1 cellular context compared by ENCODE assay signal in the genomic region with DNA sequence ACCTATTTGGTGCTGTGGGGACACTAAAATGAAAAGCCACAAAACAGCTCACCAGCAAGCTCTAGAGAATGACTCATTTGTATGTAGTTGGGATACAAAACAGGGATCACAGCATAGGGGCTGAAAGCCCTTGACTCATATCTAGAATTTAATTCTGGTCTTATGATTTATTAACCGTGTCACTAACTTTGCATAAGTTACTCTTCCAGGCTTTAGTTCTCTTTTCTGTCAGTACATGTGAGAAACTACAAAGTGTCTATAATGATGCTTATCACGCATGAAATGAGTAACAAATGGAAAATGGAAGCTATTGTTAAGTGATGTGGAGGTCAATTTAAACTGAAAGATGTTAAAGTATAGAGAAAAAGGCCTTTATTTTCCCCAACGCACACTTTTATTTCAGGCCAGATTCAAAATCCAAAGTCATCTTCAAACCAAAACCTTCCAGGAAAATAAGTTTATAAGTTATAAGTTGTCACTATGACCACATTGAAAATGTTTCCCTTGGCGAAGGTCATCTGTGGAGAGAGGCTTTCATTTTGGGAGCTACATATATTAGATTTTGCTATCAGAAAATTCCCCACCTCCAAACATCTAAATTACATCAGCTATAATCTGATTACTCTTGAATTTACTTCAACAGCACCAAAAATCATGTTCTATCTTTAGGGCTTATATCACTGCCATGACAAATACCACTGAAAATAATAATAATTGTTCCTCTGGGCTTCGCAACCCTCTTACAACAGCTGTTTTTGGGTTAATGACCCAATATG.
TF ChIP-seq lines count a peak whose summit lies in the region.

No MANE protein-coding gene starts in this region.

TF ChIP-seq in HepG2, 621 proteins besides CTCF, POLR2A, EP300 and RAD21 (continued from another document):
- TF ChIP-seq, protein P1, sequence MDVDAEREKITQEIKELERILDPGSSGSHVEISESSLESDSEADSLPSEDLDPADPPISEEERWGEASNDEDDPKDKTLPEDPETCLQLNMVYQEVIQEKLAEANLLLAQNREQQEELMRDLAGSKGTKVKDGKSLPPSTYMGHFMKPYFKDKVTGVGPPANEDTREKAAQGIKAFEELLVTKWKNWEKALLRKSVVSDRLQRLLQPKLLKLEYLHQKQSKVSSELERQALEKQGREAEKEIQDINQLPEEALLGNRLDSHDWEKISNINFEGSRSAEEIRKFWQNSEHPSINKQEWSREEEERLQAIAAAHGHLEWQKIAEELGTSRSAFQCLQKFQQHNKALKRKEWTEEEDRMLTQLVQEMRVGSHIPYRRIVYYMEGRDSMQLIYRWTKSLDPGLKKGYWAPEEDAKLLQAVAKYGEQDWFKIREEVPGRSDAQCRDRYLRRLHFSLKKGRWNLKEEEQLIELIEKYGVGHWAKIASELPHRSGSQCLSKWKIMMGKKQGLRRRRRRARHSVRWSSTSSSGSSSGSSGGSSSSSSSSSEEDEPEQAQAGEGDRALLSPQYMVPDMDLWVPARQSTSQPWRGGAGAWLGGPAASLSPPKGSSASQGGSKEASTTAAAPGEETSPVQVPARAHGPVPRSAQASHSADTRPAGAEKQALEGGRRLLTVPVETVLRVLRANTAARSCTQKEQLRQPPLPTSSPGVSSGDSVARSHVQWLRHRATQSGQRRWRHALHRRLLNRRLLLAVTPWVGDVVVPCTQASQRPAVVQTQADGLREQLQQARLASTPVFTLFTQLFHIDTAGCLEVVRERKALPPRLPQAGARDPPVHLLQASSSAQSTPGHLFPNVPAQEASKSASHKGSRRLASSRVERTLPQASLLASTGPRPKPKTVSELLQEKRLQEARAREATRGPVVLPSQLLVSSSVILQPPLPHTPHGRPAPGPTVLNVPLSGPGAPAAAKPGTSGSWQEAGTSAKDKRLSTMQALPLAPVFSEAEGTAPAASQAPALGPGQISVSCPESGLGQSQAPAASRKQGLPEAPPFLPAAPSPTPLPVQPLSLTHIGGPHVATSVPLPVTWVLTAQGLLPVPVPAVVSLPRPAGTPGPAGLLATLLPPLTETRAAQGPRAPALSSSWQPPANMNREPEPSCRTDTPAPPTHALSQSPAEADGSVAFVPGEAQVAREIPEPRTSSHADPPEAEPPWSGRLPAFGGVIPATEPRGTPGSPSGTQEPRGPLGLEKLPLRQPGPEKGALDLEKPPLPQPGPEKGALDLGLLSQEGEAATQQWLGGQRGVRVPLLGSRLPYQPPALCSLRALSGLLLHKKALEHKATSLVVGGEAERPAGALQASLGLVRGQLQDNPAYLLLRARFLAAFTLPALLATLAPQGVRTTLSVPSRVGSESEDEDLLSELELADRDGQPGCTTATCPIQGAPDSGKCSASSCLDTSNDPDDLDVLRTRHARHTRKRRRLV (CRISPR knock-in tag; IDR thresholded peaks at IDR 0.05) = no peak
- TF ChIP-seq ZFP37 (CRISPR knock-in tag; IDR thresholded peaks at IDR 0.05; ENCODE audit: borderline replicate concordance) = no peak
- TF ChIP-seq MED13 (CRISPR knock-in tag; IDR thresholded peaks at IDR 0.05) = no peak
- no peak for TF ChIP-seq ZNF496 (CRISPR knock-in tag; IDR thresholded peaks at IDR 0.05; ENCODE audit: insufficient replicate concordance)
- TF ChIP-seq, protein P2, sequence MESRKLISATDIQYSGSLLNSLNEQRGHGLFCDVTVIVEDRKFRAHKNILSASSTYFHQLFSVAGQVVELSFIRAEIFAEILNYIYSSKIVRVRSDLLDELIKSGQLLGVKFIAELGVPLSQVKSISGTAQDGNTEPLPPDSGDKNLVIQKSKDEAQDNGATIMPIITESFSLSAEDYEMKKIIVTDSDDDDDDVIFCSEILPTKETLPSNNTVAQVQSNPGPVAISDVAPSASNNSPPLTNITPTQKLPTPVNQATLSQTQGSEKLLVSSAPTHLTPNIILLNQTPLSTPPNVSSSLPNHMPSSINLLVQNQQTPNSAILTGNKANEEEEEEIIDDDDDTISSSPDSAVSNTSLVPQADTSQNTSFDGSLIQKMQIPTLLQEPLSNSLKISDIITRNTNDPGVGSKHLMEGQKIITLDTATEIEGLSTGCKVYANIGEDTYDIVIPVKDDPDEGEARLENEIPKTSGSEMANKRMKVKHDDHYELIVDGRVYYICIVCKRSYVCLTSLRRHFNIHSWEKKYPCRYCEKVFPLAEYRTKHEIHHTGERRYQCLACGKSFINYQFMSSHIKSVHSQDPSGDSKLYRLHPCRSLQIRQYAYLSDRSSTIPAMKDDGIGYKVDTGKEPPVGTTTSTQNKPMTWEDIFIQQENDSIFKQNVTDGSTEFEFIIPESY (CRISPR knock-in tag; IDR thresholded peaks at IDR 0.05) = no peak
- TF ChIP-seq ZNF841 (CRISPR knock-in tag; IDR thresholded peaks at IDR 0.05; ENCODE audit: borderline replicate concordance) = no peak
